In the genomic region with DNA sequence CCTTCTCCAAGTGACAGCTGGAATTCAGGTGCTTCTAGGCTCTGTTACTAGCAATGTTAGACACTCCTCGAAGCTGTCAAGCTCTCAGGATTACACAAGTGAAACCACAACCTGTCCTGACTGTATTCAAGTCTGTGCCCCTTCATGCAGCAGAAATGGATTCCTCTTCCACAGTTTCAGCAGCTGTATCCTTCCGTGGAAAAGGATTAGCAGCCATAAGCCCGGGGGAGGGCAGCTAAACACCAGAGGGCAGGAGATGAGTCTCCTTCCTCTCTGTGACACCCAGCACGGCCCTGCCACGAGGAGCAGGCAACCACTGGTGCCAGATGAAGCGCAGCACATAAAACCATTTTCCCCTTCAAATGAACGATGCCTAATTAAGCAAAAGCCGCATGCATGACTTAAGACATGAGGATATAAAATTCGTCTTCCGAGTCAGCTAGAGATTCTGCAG, we compare ENCODE assay signal across 8 cellular contexts. TPM values are rescaled to one million over a fixed set of nuclear protein-coding genes. Genes with fewer than 3 reads are reported as not detected.
A peak's percentile ranks its signal among the peaks of the same experiment; 100 is the strongest.
DNase-seq lines count a peak whose midpoint lies in the region; ATAC-seq, FAIRE-seq and TF ChIP-seq lines count a peak whose summit lies in the region.

No MANE protein-coding gene starts in this region.

- peak overlapping the region; percentile 89 for H3K4me3 Mint-ChIP-seq in activated CD4-positive, alpha-beta T cell treated with anti-CD3 and anti-CD28 coated beads, Interleukin-2, amount 10 ng/mL, durations not matched to agents 24 days and 14 days
- H3K4me3 Mint-ChIP-seq in dendritic cell treated with granulocyte-macrophage colony-stimulating factor and Interleukin-4, amounts not matched to agents 40 ng/mL and 50 ng/mL, for 4 days, result peak overlapping the region; percentile 76

- no peaks in the 10 kb centered on the region for H3K9me3 ChIP-seq in lower lobe of right lung

- peak overlapping the region; percentile 83 for H3K27ac ChIP-seq in lower lobe of right lung

- H3K4me1 ChIP-seq in lower lobe of right lung, result peaks cover 66% of the 10 kb centered on the region

- no peaks in the 10 kb centered on the region for H3K36me3 ChIP-seq in lower lobe of right lung

- TF ChIP-seq CTCF in GM10266 (IDR thresholded peaks at IDR 0.05; ENCODE audit: control insufficient read depth, insufficient read depth, low read depth, missing control alignments) (no peak), lower lobe of right lung (IDR thresholded peaks at IDR 0.05) (no peak)

- no peaks in the 10 kb centered on the region for H3K27me3 ChIP-seq in lower lobe of right lung (ENCODE audit: low read depth)

- TF ChIP-seq POLR2A in H54 (IDR thresholded peaks at IDR 0.05; ENCODE audit: low read depth, low read length), result no peak

- peaks cover 59% of the 10 kb centered on the region for H3K4me1 Mint-ChIP-seq in activated CD4-positive, alpha-beta T cell treated with anti-CD3 and anti-CD28 coated beads, Interleukin-2, amount 10 ng/mL, durations not matched to agents 24 days and 14 days
- peaks cover 77% of the 10 kb centered on the region for H3K4me1 Mint-ChIP-seq in dendritic cell treated with granulocyte-macrophage colony-stimulating factor and Interleukin-4, amounts not matched to agents 40 ng/mL and 50 ng/mL, for 4 days (ENCODE audit: low read depth)

- H3K27ac Mint-ChIP-seq in activated CD4-positive, alpha-beta T cell treated with anti-CD3 and anti-CD28 coated beads, Interleukin-2, amount 10 ng/mL, durations not matched to agents 24 days and 14 days, result peak overlapping the region; percentile 90
- peak overlapping the region; percentile 76 for H3K27ac Mint-ChIP-seq in dendritic cell treated with granulocyte-macrophage colony-stimulating factor and Interleukin-4, amounts not matched to agents 40 ng/mL and 50 ng/mL, for 4 days

- peaks cover 4% of the 10 kb centered on the region for H3K27me3 Mint-ChIP-seq in activated CD4-positive, alpha-beta T cell treated with anti-CD3 and anti-CD28 coated beads, Interleukin-2, amount 10 ng/mL, durations not matched to agents 24 days and 14 days
- no peaks in the 10 kb centered on the region for H3K27me3 Mint-ChIP-seq in dendritic cell treated with granulocyte-macrophage colony-stimulating factor and Interleukin-4, amounts not matched to agents 40 ng/mL and 50 ng/mL, for 4 days

- DNase-seq in GM10266 (ENCODE audit: extremely low spot score) (peak; percentile 35), NCI-H2171 (lab: John Stamatoyannopoulos, UW) (peak; percentile 53), lower lobe of right lung (peak; percentile 65), dedifferentiated amniotic fluid mesenchymal stem cell (ENCODE audit: extremely low spot score) (no peak), H54 (ENCODE audit: insufficient read length, low spot score) (no peak)
- peak; percentile 85 for DNase-seq in activated CD4-positive, alpha-beta T cell treated with anti-CD3 and anti-CD28 coated beads, Interleukin-2, amount 10 ng/mL, durations not matched to agents 24 days and 14 days
- peak; percentile 38 for DNase-seq in stimulated activated CD8-positive, alpha-beta memory T cell treated with anti-CD3 and anti-CD28 coated beads, Interleukin-12 subunit alpha, Interleukin-12 subunit beta, amount 100 ng/mL, for 1 hour (ENCODE audit: low read depth)

- H3K4me3 ChIP-seq in lower lobe of right lung, result peak overlapping the region; percentile 86

- H3K9me3 Mint-ChIP-seq in activated CD4-positive, alpha-beta T cell treated with anti-CD3 and anti-CD28 coated beads, Interleukin-2, amount 10 ng/mL, durations not matched to agents 24 days and 14 days, result peaks cover 4% of the 10 kb centered on the region
- no peaks in the 10 kb centered on the region for H3K9me3 Mint-ChIP-seq in dendritic cell treated with granulocyte-macrophage colony-stimulating factor and Interleukin-4, amounts not matched to agents 40 ng/mL and 50 ng/mL, for 4 days

- H3K36me3 Mint-ChIP-seq in activated CD4-positive, alpha-beta T cell treated with anti-CD3 and anti-CD28 coated beads, Interleukin-2, amount 10 ng/mL, durations not matched to agents 24 days and 14 days (ENCODE audit: low read depth), result peaks cover 29% of the 10 kb centered on the region
- H3K36me3 Mint-ChIP-seq in dendritic cell treated with granulocyte-macrophage colony-stimulating factor and Interleukin-4, amounts not matched to agents 40 ng/mL and 50 ng/mL, for 4 days (ENCODE audit: low read depth), result peaks cover 18% of the 10 kb centered on the region

- ATAC-seq in lower lobe of right lung, result peak; percentile 24 to 32

- no peak for FAIRE-seq in H54 (lab: Jason Lieb, UNC)

- intact Hi-C loops in activated CD4-positive, alpha-beta T cell treated with anti-CD3 and anti-CD28 coated beads, Interleukin-2, amount 10 ng/mL, durations not matched to agents 24 days and 14 days (cut with micrococcal nuclease), result loop anchor here (1.0 to 5.0 kb wide), 3 partner anchors 23 to 190 kb away; no protein-coding TSS in a partner anchor
- intact Hi-C loops in dendritic cell treated with granulocyte-macrophage colony-stimulating factor and Interleukin-4, amounts not matched to agents 40 ng/mL and 50 ng/mL, for 4 days (cut with micrococcal nuclease), result loop anchor here (1.0 to 5.0 kb wide), 4 partner anchors 35 to 193 kb away; no protein-coding TSS in a partner anchor
- intact Hi-C loops in lower lobe of right lung (cut with DNase I), result no loop called here

RNA-seq across cellular contexts. Expression of a gene that starts 1.2 kb away (rescaled TPM):
- 13.3 and 14.6 TPM in 2 replicates for total RNA-seq in activated CD4-positive, alpha-beta T cell treated with anti-CD3 and anti-CD28 coated beads, Interleukin-2, amount 10 ng/mL, durations not matched to agents 24 days and 14 days
- total RNA-seq in lower lobe of right lung, result 72.4 TPM

Comparison
In these comparisons a context has a peak if more than half of its experiments do, and no peak if none do; other contexts are left out.
1. DNase-seq: peak in GM10266 (single experiment), NCI-H2171 (single experiment), activated CD4-positive, alpha-beta T cell treated with anti-CD3 and anti-CD28 coated beads, Interleukin-2, amount 10 ng/mL, durations not matched to agents 24 days and 14 days (single experiment), lower lobe of right lung (single experiment) and stimulated activated CD8-positive, alpha-beta memory T cell treated with anti-CD3 and anti-CD28 coated beads, Interleukin-12 subunit alpha, Interleukin-12 subunit beta, amount 100 ng/mL, for 1 hour (single experiment); none in dedifferentiated amniotic fluid mesenchymal stem cell (single experiment) and H54 (single experiment).